In the genomic region with DNA sequence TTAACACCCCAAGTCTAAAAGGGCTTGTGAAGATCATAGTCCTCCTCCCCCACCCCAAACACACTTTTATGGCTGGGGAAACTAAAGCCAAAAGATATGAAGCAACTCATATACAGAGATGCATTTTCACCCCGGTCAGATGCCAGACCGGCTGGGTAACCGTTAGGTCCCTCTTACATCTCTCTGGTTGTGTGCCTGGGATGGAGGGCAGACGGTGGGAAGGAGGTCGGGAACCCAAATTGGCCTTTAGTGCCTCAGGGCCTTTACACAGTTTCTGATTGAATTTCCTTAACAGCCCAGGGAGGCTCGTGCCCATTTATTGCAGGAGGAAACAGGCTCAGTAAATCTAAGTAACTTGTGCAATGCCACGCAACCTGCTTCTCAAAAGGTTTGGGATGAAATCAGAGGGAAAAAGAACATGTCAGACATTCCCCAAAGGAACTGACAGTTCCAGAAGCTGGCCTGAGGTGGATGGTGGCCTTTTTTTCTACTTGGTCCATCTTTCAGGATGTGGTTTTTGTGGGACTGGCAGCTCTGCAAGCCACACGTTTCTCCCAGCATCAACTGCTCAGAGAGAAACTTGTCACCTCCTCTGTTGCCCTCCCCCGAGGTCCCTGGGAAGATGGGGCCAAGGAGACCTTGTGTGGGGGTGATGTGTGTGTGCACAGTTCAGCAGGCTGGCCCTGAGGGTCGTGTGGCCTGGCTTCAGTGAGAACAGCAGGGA, we compare ENCODE assay signal across 9 cellular contexts. TPM values are rescaled to one million over a fixed set of nuclear protein-coding genes. Genes with fewer than 3 reads are reported as not detected.
DNase-seq lines count a peak whose midpoint lies in the region; ATAC-seq, FAIRE-seq and TF ChIP-seq lines count a peak whose summit lies in the region.
"Had no signal": no experiment of that assay in that cellular context is flagged by ENCODE, and none has a peak within 500 bp of the region (broad histone marks: within the 10 kb centered on the region; RNA-seq: fewer than 3 reads in every experiment).

No MANE protein-coding gene starts in this region.

- CTCF ChIA-PET in HepG2 (lab: Yijun Ruan, JAX; ENCODE audit: low intra/inter-chr PET ratio, low total read pairs): interaction anchor here (1.7 to 3.2 kb wide), 3 partner anchors 19 to 348 kb away, joined by 7 to 56 read pairs (median 17); no protein-coding TSS in a partner anchor

- H3K36me3 Mint-ChIP-seq in glutamatergic neuron (ENCODE audit: unreplicated experiment): no peaks in the 10 kb centered on the region
- H3K36me3 Mint-ChIP-seq in type B pancreatic cell: peaks cover 4% of the 10 kb centered on the region

- H3K27me3 ChIP-seq in HepG2 (ENCODE audit: control insufficient read depth in 1 of 2, insufficient read depth in 2 of 2, low read length in 2 of 2): peaks cover 0 to 3% of the 10 kb centered on the region in 2 experiments; a peak in 1 of 5 replicates
- H3K27me3 ChIP-seq in right lobe of liver: no peaks in the 10 kb centered on the region

- TF ChIP-seq CTCF in HepG2 (CRISPR knock-in tag; IDR thresholded peaks at IDR 0.05): no peak
- TF ChIP-seq CTCF in right lobe of liver (IDR thresholded peaks at IDR 0.05): no peak
- TF ChIP-seq CTCF in glutamatergic neuron (IDR thresholded peaks at IDR 0.05; ENCODE audit: partially characterized antibody, unreplicated experiment): peak; percentile 44
- TF ChIP-seq CTCF in type B pancreatic cell (conservative IDR thresholded peaks at IDR 0.05): no peak

- POLR2A ChIA-PET in HepG2 (lab: Yijun Ruan, JAX): interaction anchor here (1.2 to 10.1 kb wide), 17 partner anchors 9 to 306 kb away, joined by 3 to 357 read pairs (median 17); no protein-coding TSS in a partner anchor

- H3K4me3 ChIP-seq in HepG2 (replicated peaks in 1 of 3; ENCODE audit: insufficient read depth in 1 of 3, low read depth in 2 of 3, low read length in 3 of 3) (peak overlapping the region in 2 of 3 experiments; percentile 27 to 97; a peak in 2 of 6 replicates), right lobe of liver (peak overlapping the region in 1 of 3 donors; percentile 92)

- in situ Hi-C loops in HepG2 (cut with HindIII; ENCODE audit: extremely low pct_ligation_motif_present, low pct_unique_long_range_greater_than_20kb): loop anchor here (10.0 kb wide), 1 partner anchor 306 kb away; no protein-coding TSS in a partner anchor

- H3K4me2 ChIP-seq in HepG2 (ENCODE audit: low read depth, low read length): peak overlapping the region; percentile 98

- H4K20me1 ChIP-seq in HepG2 (ENCODE audit: insufficient read depth, low read length): no peaks in the 10 kb centered on the region

- no peak overlapping the region for H2AFZ ChIP-seq in HepG2 (ENCODE audit: low read length)

- FAIRE-seq in HepG2 (lab: Jason Lieb, UNC) (no peak), GM12891 (lab: Jason Lieb, UNC) (no peak)

- H3K4me1 ChIP-seq in HepG2 (ENCODE audit: insufficient read depth, low read length) (peaks cover 32% of the 10 kb centered on the region), right lobe of liver (peaks cover 0 to 29% (median 11%) of the 10 kb centered on the region in 4 donors)

- H3K79me2 ChIP-seq in HepG2 (ENCODE audit: insufficient read depth, low read length): peaks cover 30% of the 10 kb centered on the region

- no peak for TF ChIP-seq RAD21 in HepG2 (CRISPR knock-in tag; IDR thresholded peaks at IDR 0.05)

- H3K9ac ChIP-seq in HepG2 (ENCODE audit: insufficient read depth, low read depth, low read length): peak overlapping the region; percentile 97; the same call in 1 of the 2 replicates

- TF ChIP-seq POLR2A in HepG2 (IDR thresholded peaks at IDR 0.05; ENCODE audit: insufficient read depth in 1 of 2, low read depth in 2 of 2, low read length in 2 of 2) (no peak), right lobe of liver (IDR thresholded peaks at IDR 0.05) (no peak), GM12891 (IDR thresholded peaks at IDR 0.05; ENCODE audit: low read depth, low read length) (no peak)

- no TSS peak for BruUV-seq in HepG2 (replicated peaks; lab: Mats Ljungman, UMichigan)

- peaks cover 4% of the 10 kb centered on the region for H3K9me3 Mint-ChIP-seq in glutamatergic neuron (ENCODE audit: unreplicated experiment)
- no peaks in the 10 kb centered on the region for H3K9me3 Mint-ChIP-seq in type B pancreatic cell

- H3K9me3 ChIP-seq in HepG2 (ENCODE audit: low read length): no peaks in the 10 kb centered on the region
- no peaks in the 10 kb centered on the region for H3K9me3 ChIP-seq in right lobe of liver

- peak overlapping the region; percentile 30 for H3K4me3 Mint-ChIP-seq in glutamatergic neuron (ENCODE audit: unreplicated experiment)
- H3K4me3 Mint-ChIP-seq in type B pancreatic cell: peak overlapping the region; percentile 99

- H3K4me1 Mint-ChIP-seq in glutamatergic neuron (ENCODE audit: low read depth, unreplicated experiment): peaks cover 3% of the 10 kb centered on the region
- H3K4me1 Mint-ChIP-seq in type B pancreatic cell (ENCODE audit: unreplicated experiment): peaks cover 47% of the 10 kb centered on the region

- H3K27ac Mint-ChIP-seq in glutamatergic neuron (ENCODE audit: unreplicated experiment) (no peak overlapping the region), type B pancreatic cell (peak overlapping the region; percentile 98)

- TF ChIP-seq EP300 in HepG2 (IDR thresholded peaks at IDR 0.05; ENCODE audit: low read depth in 2 of 2, low read length in 2 of 2) (no peak), HepG2 (CRISPR knock-in tag; IDR thresholded peaks at IDR 0.05; ENCODE audit: borderline replicate concordance) (no peak)

- H3K27ac ChIP-seq in HepG2 (ENCODE audit: extremely low read length, insufficient read depth, low read length): no peak overlapping the region
- peak overlapping the region in 1 of 3 donors; percentile 100 for H3K27ac ChIP-seq in right lobe of liver

- no peaks in the 10 kb centered on the region for H3K36me3 ChIP-seq in HepG2 (replicated peaks in 1 of 2; ENCODE audit: control insufficient read depth in 1 of 2, insufficient read depth in 2 of 2, low read length in 2 of 2)
- no peaks in the 10 kb centered on the region for H3K36me3 ChIP-seq in right lobe of liver

- intact Hi-C loops in HepG2 (cut with micrococcal nuclease; ENCODE audit: unreplicated experiment) (no loop called here), right lobe of liver (cut with DNase I) (no loop called here)

- ATAC-seq in HepG2 (no peak), right lobe of liver (no peak), GM19395 (IDR thresholded peaks at IDR 0.05; ENCODE audit: unreplicated experiment) (no peak)

- H3K27me3 Mint-ChIP-seq in glutamatergic neuron (ENCODE audit: unreplicated experiment) (peaks cover 12% of the 10 kb centered on the region), type B pancreatic cell (peaks cover 2% of the 10 kb centered on the region)

- WGBS in HepG2 (ENCODE audit: low lambda C conversion rate): 45% methylated on average over 9 of the region's 10 CpGs
- 22% methylated on average over 7 of the region's 10 CpGs for WGBS in right lobe of liver (ENCODE audit: insufficient coverage, low coverage, low lambda C conversion rate, missing lambda C conversion rate)

- DNase-seq in HepG2 (ENCODE audit: low spot score): no peak
- DNase-seq in right lobe of liver: no peak
- peak; percentile 41 for DNase-seq in UCSD-AML1 (lab: John Stamatoyannopoulos, UW; ENCODE audit: unreplicated experiment)
- DNase-seq in glutamatergic neuron: no peak
- no peak for DNase-seq in type B pancreatic cell (ENCODE audit: extremely low spot score, unreplicated experiment)
- DNase-seq in NCI-H1930 (lab: John Stamatoyannopoulos, UW): no peak
- DNase-seq in GM12891 (ENCODE audit: insufficient read length, low spot score): no peak

RNA-seq across cellular contexts. Expression of a gene that starts 2.3 kb away (rescaled TPM):
- total RNA-seq in HepG2 (2016; rRNA removed; fragmentation: Illumina TruSeq; extraction: Trizol): 30.5 and 48.5 TPM in 2 replicates
- 25.5 and 27.3 TPM in 2 replicates for total RNA-seq in HepG2 (2016; cell fraction: cytosol; rRNA removed; fragmentation: Illumina TruSeq; extraction: Trizol; ENCODE audit: low read depth)
- 26.6 and 52.7 TPM in 2 replicates for total RNA-seq in HepG2 (2016; cell fraction: insoluble cytoplasmic fraction; rRNA removed; fragmentation: Illumina TruSeq; extraction: Trizol)
- 29.7 and 30.7 TPM in 2 replicates for total RNA-seq in HepG2 (2016; cell fraction: membrane; rRNA removed; fragmentation: Illumina TruSeq; extraction: Trizol)
- total RNA-seq in HepG2 (2016; cell fraction: nucleus; rRNA removed; fragmentation: Illumina TruSeq; extraction: Trizol): 41.7 and 48.7 TPM in 2 replicates
- 90.5 and 107 TPM in 2 replicates for polyA plus RNA-seq in HepG2 (2011; rRNA removed)
- polyA plus RNA-seq in HepG2 (2011; cell fraction: cytosol; rRNA removed): 85.8 and 93.3 TPM in 2 replicates
- 96.4 and 100 TPM in 2 replicates for polyA plus RNA-seq in HepG2 (2011; cell fraction: nucleus; rRNA removed)
- polyA plus RNA-seq in HepG2 (2012): 60.3 and 66.6 TPM in 2 replicates
- 7.8 TPM in 2 replicates for polyA plus RNA-seq in HepG2 (2016; cell fraction: cytosol; fragmentation: Illumina TruSeq; extraction: Trizol; ENCODE audit: low read depth)
- 18.9 and 21.8 TPM in 2 replicates for polyA plus RNA-seq in HepG2 (2016; cell fraction: insoluble cytoplasmic fraction; fragmentation: Illumina TruSeq; extraction: Trizol; ENCODE audit: low read depth)
- polyA plus RNA-seq in HepG2 (2016; cell fraction: membrane; fragmentation: Illumina TruSeq; extraction: Trizol; ENCODE audit: low read depth): 13.0 and 14.3 TPM in 2 replicates
- 64.9 and 66.2 TPM in 2 replicates for polyA plus RNA-seq in HepG2 (2016; cell fraction: nucleus; fragmentation: Illumina TruSeq; extraction: Trizol; ENCODE audit: insufficient read depth, low read depth)
- polyA minus RNA-seq in HepG2 (2011; rRNA and poly(A)+ RNA removed; ENCODE audit: low replicate concordance): 17.4 and 446 TPM in 2 replicates
- 107 and 116 TPM in 2 replicates for polyA minus RNA-seq in HepG2 (2011; cell fraction: cytosol; rRNA and poly(A)+ RNA removed)
- 65.1 and 73.6 TPM in 2 replicates for polyA minus RNA-seq in HepG2 (2011; cell fraction: nucleus; rRNA and poly(A)+ RNA removed)
- 100 to 1,000 TPM; 132 to 252 (median 172) TPM for total RNA-seq in right lobe of liver
- total RNA-seq in glutamatergic neuron (ENCODE audit: unreplicated experiment): not detected
- 143 and 276 TPM in 2 replicates for total RNA-seq in type B pancreatic cell (ENCODE audit: low replicate concordance)
- polyA plus RNA-seq in GM12891 (2012; ENCODE audit: low read depth, missing spikeins): 0.62 TPM

RNA-seq across cellular contexts. Expression of a gene that starts 23.6 kb away (rescaled TPM):
- total RNA-seq in HepG2 (2016; rRNA removed; fragmentation: Illumina TruSeq; extraction: Trizol) (not detected in 2 replicates), right lobe of liver (not detected), glutamatergic neuron (ENCODE audit: unreplicated experiment) (not detected), type B pancreatic cell (ENCODE audit: low replicate concordance) (not detected in 2 replicates)
- not detected in 2 replicates for total RNA-seq in HepG2 (2016; cell fraction: cytosol; rRNA removed; fragmentation: Illumina TruSeq; extraction: Trizol; ENCODE audit: low read depth)
- total RNA-seq in HepG2 (2016; cell fraction: insoluble cytoplasmic fraction; rRNA removed; fragmentation: Illumina TruSeq; extraction: Trizol): not detected in 2 replicates
- not detected in 2 replicates for total RNA-seq in HepG2 (2016; cell fraction: membrane; rRNA removed; fragmentation: Illumina TruSeq; extraction: Trizol)
- total RNA-seq in HepG2 (2016; cell fraction: nucleus; rRNA removed; fragmentation: Illumina TruSeq; extraction: Trizol): not detected in 2 replicates
- polyA plus RNA-seq in HepG2 (2011; rRNA removed): not detected in 2 replicates
- polyA plus RNA-seq in HepG2 (2011; cell fraction: cytosol; rRNA removed): not detected in 2 replicates
- not detected in 2 replicates for polyA plus RNA-seq in HepG2 (2011; cell fraction: nucleus; rRNA removed)
- not detected in 2 replicates for polyA plus RNA-seq in HepG2 (2012)
- polyA plus RNA-seq in HepG2 (2016; cell fraction: cytosol; fragmentation: Illumina TruSeq; extraction: Trizol; ENCODE audit: low read depth): not detected in 2 replicates
- not detected in 2 replicates for polyA plus RNA-seq in HepG2 (2016; cell fraction: insoluble cytoplasmic fraction; fragmentation: Illumina TruSeq; extraction: Trizol; ENCODE audit: low read depth)
- polyA plus RNA-seq in HepG2 (2016; cell fraction: membrane; fragmentation: Illumina TruSeq; extraction: Trizol; ENCODE audit: low read depth): not detected in 2 replicates
- polyA plus RNA-seq in HepG2 (2016; cell fraction: nucleus; fragmentation: Illumina TruSeq; extraction: Trizol; ENCODE audit: insufficient read depth, low read depth): not detected in 2 replicates
- not detected in 2 replicates for polyA minus RNA-seq in HepG2 (2011; rRNA and poly(A)+ RNA removed; ENCODE audit: low replicate concordance)
- polyA minus RNA-seq in HepG2 (2011; cell fraction: cytosol; rRNA and poly(A)+ RNA removed): not detected in 2 replicates
- not detected in 2 replicates for polyA minus RNA-seq in HepG2 (2011; cell fraction: nucleus; rRNA and poly(A)+ RNA removed)
- not detected for polyA plus RNA-seq in GM12891 (2012; ENCODE audit: low read depth, missing spikeins)
- total RNA-seq: glomerular endothelial cell had no signal

Comparison
In these comparisons a context has a peak if more than half of its experiments do, and no peak if none do; other contexts are left out.
1. RNA of a gene that starts 2.3 kb away (total RNA-seq): 132 to 252 TPM in right lobe of liver, 143 to 276 TPM in type B pancreatic cell and 25.5 to 52.7 TPM in HepG2; not detected in glutamatergic neuron (single experiment); every median in the first group is over 10 times any median in the second.